ENCODE assay signal across 32 cellular contexts in the genomic region with DNA sequence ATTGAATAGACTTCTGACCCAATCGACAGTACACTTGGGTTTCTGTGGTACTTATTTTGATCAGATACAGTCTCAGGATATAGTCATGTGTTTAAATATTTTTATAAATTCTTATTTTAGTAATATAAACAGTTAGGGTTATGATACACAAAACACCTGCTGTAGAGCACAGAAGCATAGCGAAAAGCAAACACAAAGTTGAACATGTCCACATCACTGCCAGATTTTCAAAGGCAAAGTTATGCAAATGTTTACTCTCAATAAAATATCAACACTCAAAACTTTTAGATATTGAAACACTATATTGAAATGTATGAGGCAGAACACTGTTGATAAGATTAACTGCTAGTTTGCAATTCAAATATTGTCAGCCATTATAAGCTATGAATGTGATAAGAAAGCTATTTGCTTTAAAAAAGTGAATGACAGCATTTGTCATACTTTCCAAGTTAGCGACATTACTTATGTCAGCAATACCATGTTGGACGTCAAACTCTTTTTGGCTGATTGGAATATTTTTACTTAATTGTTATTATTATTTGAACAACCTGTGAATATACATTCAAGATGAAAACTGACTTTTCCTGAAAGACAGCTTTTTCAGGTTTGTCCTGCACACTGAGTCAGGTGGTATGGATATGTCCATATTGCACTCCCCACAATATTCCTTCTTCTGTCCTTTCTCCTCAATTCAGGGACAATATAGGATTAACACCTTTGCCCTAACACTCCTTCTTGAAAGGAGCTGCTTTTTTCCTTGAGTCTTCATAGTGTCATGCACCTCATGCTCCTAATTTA.
"Had no signal": no experiment of that assay in that cellular context is flagged by ENCODE, and none has a peak within 500 bp of the region (broad histone marks: within the 10 kb centered on the region; RNA-seq: fewer than 3 reads in every experiment).

No MANE protein-coding gene starts in this region.

- H3K36me3 ChIP-seq: brain microvascular endothelial cell, Peyer's patch, SJSA1 had no signal

- H3K4me3 ChIP-seq: Peyer's patch, SJSA1 had no signal

- H3K27me3 ChIP-seq: brain microvascular endothelial cell, Peyer's patch, SJSA1 had no signal

- H3K27ac ChIP-seq: brain microvascular endothelial cell, Peyer's patch, SJSA1 had no signal

- H3K4me1 ChIP-seq: Peyer's patch, SJSA1 had no signal

- H3K4me2 ChIP-seq: SK-N-SH had no signal

- DNase-seq: activated CD4-positive, alpha-beta memory T cell treated with anti-CD3 and anti-CD28 coated beads for 36 hours; activated CD4-positive, alpha-beta T cell treated with anti-CD3 and anti-CD28 coated beads for 36 hours; activated CD4-positive, alpha-beta T cell treated with anti-CD3 and anti-CD28 coated beads, Interleukin-2, amount 50 U/mL, for 1 hour; activated CD8-positive, alpha-beta memory T cell treated with anti-CD3 and anti-CD28 coated beads, Interleukin-2, amount 10 ng/mL, durations not matched to agents 7 days and 5 days; activated CD8-positive, alpha-beta memory T cell treated with anti-CD3 and anti-CD28 coated beads, Interleukin-2, amount 50 U/mL, for 48 hours; activated effector memory CD4-positive, alpha-beta T cell treated with Interleukin-2 at 50 U/mL for 16 hours; activated naive CD4-positive, alpha-beta T cell treated with anti-CD3 and anti-CD28 coated beads, Interleukin-2, amount 10 ng/mL, durations not matched to agents 7 days and 5 days; activated naive CD8-positive, alpha-beta T cell treated with anti-CD3 and anti-CD28 coated beads, Interleukin-2, amount 50 U/mL, for 24 hours; activated T-cell treated with anti-CD3 and anti-CD28 coated beads, Interleukin-2, amount 50 U/mL, for 48 hours; anterior cingulate cortex; brain microvascular endothelial cell; Kasumi-1; KG1; MM.1S; MV-4-11; NCI-H1092 treated with DMSO at 0.1 percent for 48 hours; NCI-H1417; NCI-H146; NCI-H187; NCI-H2029 treated with DMSO at 0.1 percent for 48 hours; NCI-H2171 treated with DMSO at 0.1 percent for 48 hours; NCI-H2227 treated with DMSO at 0.1 percent for 48 hours; NCI-H446; NCI-H524; NCI-H82; Peyer's patch; RPMI8226; SHP77 treated with DMSO at 0.1 percent for 48 hours; SK-N-SH had no signal

- H3K9me3 ChIP-seq: Peyer's patch, SJSA1, SK-N-SH had no signal

- ATAC-seq: activated CD4-positive, alpha-beta T cell treated with anti-CD3 and anti-CD28 coated beads for 36 hours; activated CD4-positive, CD25-positive, alpha-beta regulatory T cell treated with anti-CD3 and anti-CD28 coated beads, Interleukin-2, amount 50 U/mL, for 24 hours; activated CD8-positive, alpha-beta memory T cell treated with anti-CD3 and anti-CD28 coated beads, Interleukin-2, amount 10 ng/mL, durations not matched to agents 7 days and 5 days; activated naive CD8-positive, alpha-beta T cell treated with anti-CD3 and anti-CD28 coated beads, Interleukin-2, amount 50 U/mL, for 24 hours; WTC11 had no signal

- H3K9ac ChIP-seq: SK-N-SH had no signal

- H3K9me2 ChIP-seq: SK-N-SH had no signal
